ENCODE assay signal across 19 cellular contexts in genomic region chr14:65431245-65431644, GRCh38.
"Had no signal": no experiment of that assay in that cellular context is flagged by ENCODE, and none has a peak within 500 bp of the region (broad histone marks: within the 10 kb centered on the region; RNA-seq: fewer than 3 reads in every experiment).

No MANE protein-coding gene starts in this region.

- H3K4me3 ChIP-seq: lower lobe of right lung, neural progenitor cell, vagina had no signal

- H3K9me3 ChIP-seq: lower lobe of right lung, vagina had no signal

- H3K9me3 Mint-ChIP-seq: stimulated activated naive B cell treated with anti-CD40 and anti-IgM and Interleukin-4, amounts not matched to agents 10 μg/mL and 1 μg/mL and 100 μg/mL, for 72 hours; type B pancreatic cell had no signal

- H2AFZ ChIP-seq: neural progenitor cell had no signal

- H3K36me3 ChIP-seq: lower lobe of right lung, neural progenitor cell, vagina, WERI-Rb-1 had no signal

- H3K27me3 ChIP-seq: neural progenitor cell, vagina had no signal

- ATAC-seq: left lobe of liver; naive thymus-derived CD8-positive, alpha-beta T cell; sciatic nerve; stimulated activated naive B cell treated with anti-CD40 and anti-IgM and Interleukin-4, amounts not matched to agents 10 μg/mL and 1 μg/mL and 100 μg/mL, for 72 hours had no signal

- H3K27ac Mint-ChIP-seq: activated naive CD4-positive, alpha-beta T cell treated with anti-CD3 and anti-CD28 coated beads, Interleukin-2, amount 50 U/mL, for 24 hours; neural progenitor cell; stimulated activated naive B cell treated with anti-CD40 and anti-IgM and Interleukin-4, amounts not matched to agents 10 μg/mL and 1 μg/mL and 100 μg/mL, for 72 hours; type B pancreatic cell had no signal

- H3K4me2 ChIP-seq: neural progenitor cell had no signal

- H3K27me3 Mint-ChIP-seq: activated naive CD4-positive, alpha-beta T cell treated with anti-CD3 and anti-CD28 coated beads, Interleukin-2, amount 50 U/mL, for 24 hours; naive thymus-derived CD8-positive, alpha-beta T cell; stimulated activated naive B cell treated with anti-CD40 and anti-IgM and Interleukin-4, amounts not matched to agents 10 μg/mL and 1 μg/mL and 100 μg/mL, for 72 hours; type B pancreatic cell had no signal

- H3K4me3 Mint-ChIP-seq: activated naive CD4-positive, alpha-beta T cell treated with anti-CD3 and anti-CD28 coated beads, Interleukin-2, amount 50 U/mL, for 24 hours; naive thymus-derived CD8-positive, alpha-beta T cell; neural progenitor cell; stimulated activated naive B cell treated with anti-CD40 and anti-IgM and Interleukin-4, amounts not matched to agents 10 μg/mL and 1 μg/mL and 100 μg/mL, for 72 hours; type B pancreatic cell had no signal

- H3K27ac ChIP-seq: lower lobe of right lung, neural progenitor cell, vagina, WERI-Rb-1 had no signal

- DNase-seq: activated CD4-positive, alpha-beta T cell treated with anti-CD3 and anti-CD28 coated beads for 1 hour; activated gamma-delta T cell treated with Interleukin-2 at 50 U/mL for 16 hours; activated T-cell treated with anti-CD3 and anti-CD28 coated beads, Interleukin-2, amount 50 U/mL, for 1 hour; cerebellar nuclear complex; dermis blood vessel endothelial cell; effector CD8-positive, alpha-beta T cell; lower lobe of right lung; naive thymus-derived CD8-positive, alpha-beta T cell; posterior cingulate gyrus; small intestine; stimulated activated CD4-positive, alpha-beta T cell treated with anti-CD3 and anti-CD28 coated beads, Interleukin-15, amount 100 ng/mL, for 24 hours; stimulated activated naive B cell treated with anti-CD40 and anti-IgM and Interleukin-4, amounts not matched to agents 10 μg/mL and 1 μg/mL and 100 μg/mL, for 72 hours; WERI-Rb-1 had no signal
